ENCODE assay signal across 9 cellular contexts in the genomic region with DNA sequence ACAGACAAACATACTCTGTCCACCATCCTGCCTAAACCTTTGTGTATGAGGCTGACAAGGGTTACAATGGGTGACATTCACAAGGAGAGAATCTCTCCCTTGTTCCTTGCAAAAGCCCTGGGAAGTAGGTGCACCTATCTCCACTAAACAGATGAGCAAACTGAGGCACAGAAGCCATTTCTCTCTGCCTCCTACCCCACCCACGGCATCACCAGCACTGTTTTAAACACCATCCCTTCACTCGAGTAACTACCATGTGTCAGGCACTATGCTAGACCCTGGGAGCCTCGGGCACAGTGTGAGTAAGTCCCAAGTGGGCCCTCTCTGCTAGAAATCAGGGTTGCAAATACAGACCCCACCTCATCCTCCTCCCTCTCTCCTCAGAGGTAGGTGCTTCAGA. TPM values are rescaled to one million over a fixed set of nuclear protein-coding genes. Genes with fewer than 3 reads are reported as not detected.
DNase-seq lines count a peak whose midpoint lies in the region; ATAC-seq and TF ChIP-seq lines count a peak whose summit lies in the region.
"Had no signal": no experiment of that assay in that cellular context is flagged by ENCODE, and none has a peak within 500 bp of the region (broad histone marks: within the 10 kb centered on the region; RNA-seq: fewer than 3 reads in every experiment).

No MANE protein-coding gene starts in this region.

- no peaks in the 10 kb centered on the region for H3K9me2 ChIP-seq in MM.1S (replicated peaks; ENCODE audit: insufficient read depth, low read length)

- no peak for ATAC-seq in CD4-positive, CD25-positive, alpha-beta regulatory T cell (ENCODE audit: low read depth in 2 of 2)
- ATAC-seq in HG02852 (IDR thresholded peaks at IDR 0.05; ENCODE audit: unreplicated experiment) = no peak
- ATAC-seq in HG02884 (IDR thresholded peaks at IDR 0.05; ENCODE audit: unreplicated experiment) = no peak
- ATAC-seq in GM19035 (IDR thresholded peaks at IDR 0.05; ENCODE audit: unreplicated experiment) = no peak
- no peak for ATAC-seq in HG03520 (IDR thresholded peaks at IDR 0.05; ENCODE audit: unreplicated experiment)

- H3K4me1 ChIP-seq in CD4-positive, CD25-positive, alpha-beta regulatory T cell (ENCODE audit: control insufficient read depth, insufficient read depth, low read length, poor library complexity, severe bottlenecking) = peaks cover 27% of the 10 kb centered on the region
- peaks cover 10% of the 10 kb centered on the region; the same call in 1 of the 2 replicates for H3K4me1 ChIP-seq in MM.1S (ENCODE audit: low read length)
- H3K4me1 ChIP-seq in effector memory CD4-positive, alpha-beta T cell (ENCODE audit: control insufficient read depth, insufficient read depth, low read length, poor library complexity, severe bottlenecking) = peaks cover 22% of the 10 kb centered on the region

- no peaks in the 10 kb centered on the region for H3K27me3 ChIP-seq in CD4-positive, CD25-positive, alpha-beta regulatory T cell (ENCODE audit: control insufficient read depth, insufficient read depth, low read length)
- no peaks in the 10 kb centered on the region for H3K27me3 ChIP-seq in MM.1S (replicated peaks; ENCODE audit: insufficient read depth, low read length)
- no peaks in the 10 kb centered on the region for H3K27me3 ChIP-seq in effector memory CD4-positive, alpha-beta T cell (replicated peaks; ENCODE audit: control insufficient read depth, insufficient read depth, low read length, poor library complexity, severe bottlenecking)

- H3K79me2 ChIP-seq in MM.1S (ENCODE audit: low read length) = peaks cover 96% of the 10 kb centered on the region

- peaks cover 13% of the 10 kb centered on the region for H3F3A ChIP-seq in MM.1S (ENCODE audit: insufficient read depth, low read length)

- TF ChIP-seq CTCF in MM.1S (IDR thresholded peaks at IDR 0.05; ENCODE audit: low read length) (no peak), nephron progenitor cell (IDR thresholded peaks at IDR 0.05) (no peak)

- H3K27ac ChIP-seq in CD4-positive, CD25-positive, alpha-beta regulatory T cell (ENCODE audit: insufficient read depth, low read length, poor library complexity, severe bottlenecking) = no peak overlapping the region
- no peak overlapping the region for H3K27ac ChIP-seq in MM.1S (ENCODE audit: low read length)
- peak overlapping the region; percentile 70 for H3K27ac ChIP-seq in effector memory CD4-positive, alpha-beta T cell (ENCODE audit: insufficient read depth, low read length, poor library complexity, severe bottlenecking)

- H3K27ac Mint-ChIP-seq in CD4-positive, CD25-positive, alpha-beta regulatory T cell = peak overlapping the region in 2 of 3 donors; percentile 91 to 96
- no peak overlapping the region for H3K27ac Mint-ChIP-seq in nephron progenitor cell

- peak overlapping the region; percentile 43; the same call in 1 of the 2 replicates for H2AFZ ChIP-seq in MM.1S (ENCODE audit: low read length)

- H3K9ac ChIP-seq in MM.1S (ENCODE audit: low read length) = peak overlapping the region; percentile 80

- peak overlapping the region; percentile 91 for H3K4me3 ChIP-seq in CD4-positive, CD25-positive, alpha-beta regulatory T cell (ENCODE audit: low read depth, low read length)
- H3K4me3 ChIP-seq in MM.1S (ENCODE audit: low read length) = peak overlapping the region; percentile 78
- H3K4me3 ChIP-seq in effector memory CD4-positive, alpha-beta T cell (ENCODE audit: insufficient read depth, low read depth, low read length, poor library complexity, severe bottlenecking) = peak overlapping the region; percentile 85

- H3K4me2 ChIP-seq in MM.1S (ENCODE audit: low read depth, low read length) = peak overlapping the region; percentile 81

- DNase-seq in CD4-positive, CD25-positive, alpha-beta regulatory T cell = peak in 1 of 3 donors; percentile 8
- DNase-seq in MM.1S (no peak), nephron progenitor cell (no peak)
- DNase-seq in effector memory CD4-positive, alpha-beta T cell = no peak
- DNase-seq: OCI-M1 had no signal

- peaks cover 18% of the 10 kb centered on the region for H3K36me3 Mint-ChIP-seq in CD4-positive, CD25-positive, alpha-beta regulatory T cell
- H3K36me3 Mint-ChIP-seq in nephron progenitor cell (ENCODE audit: low read depth) = peaks cover 19% of the 10 kb centered on the region

- H3K4me1 Mint-ChIP-seq in CD4-positive, CD25-positive, alpha-beta regulatory T cell = peaks cover 25 to 73% (median 36%) of the 10 kb centered on the region in 4 donors
- peaks cover 29% of the 10 kb centered on the region for H3K4me1 Mint-ChIP-seq in nephron progenitor cell

- H3K4me3 Mint-ChIP-seq in CD4-positive, CD25-positive, alpha-beta regulatory T cell = peak overlapping the region; percentile 95 to 98 (median 96)
- peak overlapping the region; percentile 96 for H3K4me3 Mint-ChIP-seq in nephron progenitor cell

- no peaks in the 10 kb centered on the region for H3K27me3 Mint-ChIP-seq in CD4-positive, CD25-positive, alpha-beta regulatory T cell
- H3K27me3 Mint-ChIP-seq in nephron progenitor cell (ENCODE audit: low read depth, poor library complexity) = peaks cover 4% of the 10 kb centered on the region

- H4K20me1 ChIP-seq in MM.1S (ENCODE audit: insufficient read depth, low read length) = no peaks in the 10 kb centered on the region

- no peaks in the 10 kb centered on the region for H3K9me3 ChIP-seq in CD4-positive, CD25-positive, alpha-beta regulatory T cell (ENCODE audit: control insufficient read depth in 2 of 2, low read length in 2 of 2)
- H3K9me3 ChIP-seq in MM.1S (replicated peaks; ENCODE audit: insufficient read depth, low read length) = no peaks in the 10 kb centered on the region
- no peaks in the 10 kb centered on the region for H3K9me3 ChIP-seq in effector memory CD4-positive, alpha-beta T cell (ENCODE audit: control insufficient read depth, low read length)

- H3K36me3 ChIP-seq in CD4-positive, CD25-positive, alpha-beta regulatory T cell (ENCODE audit: control insufficient read depth, insufficient read depth, low read length) = peaks cover 21% of the 10 kb centered on the region
- peaks cover 8% of the 10 kb centered on the region; the same call in 1 of the 2 replicates for H3K36me3 ChIP-seq in MM.1S (replicated peaks; ENCODE audit: insufficient read depth, low read length)
- H3K36me3 ChIP-seq in effector memory CD4-positive, alpha-beta T cell (ENCODE audit: control insufficient read depth, insufficient read depth, low read length) = peaks cover 23% of the 10 kb centered on the region

- no peaks in the 10 kb centered on the region for H3K9me3 Mint-ChIP-seq in CD4-positive, CD25-positive, alpha-beta regulatory T cell
- no peaks in the 10 kb centered on the region for H3K9me3 Mint-ChIP-seq in nephron progenitor cell

RNA-seq across cellular contexts. Expression of a gene that starts 0.9 kb away (rescaled TPM):
- 14.3 TPM for total RNA-seq in CD4-positive, CD25-positive, alpha-beta regulatory T cell
- polyA plus RNA-seq in CD4-positive, CD25-positive, alpha-beta regulatory T cell = 10 to 100 TPM; 22.0 to 25.8 (median 23.1) TPM

RNA-seq across cellular contexts. Expression of a gene that starts 1.0 kb away (rescaled TPM):
- total RNA-seq in CD4-positive, CD25-positive, alpha-beta regulatory T cell = 14.7 TPM
- 1 to 10 TPM; 3.8 to 4.7 (median 4.0) TPM for polyA plus RNA-seq in CD4-positive, CD25-positive, alpha-beta regulatory T cell

RNA-seq across cellular contexts. Expression of a gene that starts 41.0 kb away (rescaled TPM):
- 7.4 TPM for total RNA-seq in CD4-positive, CD25-positive, alpha-beta regulatory T cell
- 10 to 100 TPM; 31.1 to 43.8 (median 34.5) TPM for polyA plus RNA-seq in CD4-positive, CD25-positive, alpha-beta regulatory T cell
